1 cellular context compared by ENCODE assay signal in genomic region chr4:10006604-10007435, GRCh38.
TF ChIP-seq lines count a peak whose summit lies in the region.

No MANE protein-coding gene starts in this region.

TF ChIP-seq in GM12878, 131 proteins besides CTCF, POLR2A, EP300 and RAD21 (continued from another document and continues in another):
- no peak for TF ChIP-seq IRF5 (IDR thresholded peaks at IDR 0.05; ENCODE audit: borderline replicate concordance)
- no peak for TF ChIP-seq ZNF217 (IDR thresholded peaks at IDR 0.05)
- TF ChIP-seq BCLAF1 (IDR thresholded peaks at IDR 0.05): no peak
- TF ChIP-seq NKRF (conservative IDR thresholded peaks at IDR 0.05): no peak
- TF ChIP-seq CUX1 (IDR thresholded peaks at IDR 0.05; ENCODE audit: insufficient replicate concordance, low read depth, low read length): peak; percentile 88
- TF ChIP-seq SREBF2 (IDR thresholded peaks at IDR 0.05; ENCODE audit: low read length): no peak
- TF ChIP-seq MYC (IDR thresholded peaks at IDR 0.05; ENCODE audit: insufficient read depth, insufficient read length, insufficient replicate concordance, low read length, severe bottlenecking): no peak
- TF ChIP-seq LARP7 (IDR thresholded peaks at IDR 0.05): no peak
- no peak for TF ChIP-seq WRNIP1 (IDR thresholded peaks at IDR 0.05; ENCODE audit: borderline replicate concordance, low read depth, low read length)
- no peak for TF ChIP-seq ZBTB4 (CRISPR knock-in tag; IDR thresholded peaks at IDR 0.05)
- no peak for TF ChIP-seq NBN (IDR thresholded peaks at IDR 0.05)
- TF ChIP-seq KLF5 (IDR thresholded peaks at IDR 0.05; ENCODE audit: partially characterized antibody): peak; percentile 2
- no peak for TF ChIP-seq ZNF384 (IDR thresholded peaks at IDR 0.05; ENCODE audit: borderline replicate concordance, low read depth, low read length)
- peak; percentile 97; the same call in 1 of the 2 replicates for TF ChIP-seq GATAD2B (conservative IDR thresholded peaks at IDR 0.05; ENCODE audit: low read depth)
- TF ChIP-seq RELA (IDR thresholded peaks at IDR 0.05; ENCODE audit: borderline replicate concordance, partially characterized antibody): no peak
- peak; percentile 35; the same call in 1 of the 2 replicates for TF ChIP-seq POLR2AphosphoS5 (IDR thresholded peaks at IDR 0.05; ENCODE audit: low read length)
- no peak; the same call in 1 of the 2 replicates for TF ChIP-seq CBFB (IDR thresholded peaks at IDR 0.05; ENCODE audit: low read depth)
- no peak for TF ChIP-seq SREBF1 (IDR thresholded peaks at IDR 0.05; ENCODE audit: low read length)
- TF ChIP-seq SUZ12 (IDR thresholded peaks at IDR 0.05; ENCODE audit: unreplicated experiment): no peak
- TF ChIP-seq TBL1XR1 (IDR thresholded peaks at IDR 0.05; ENCODE audit: low read depth, low read length): no peak; the same call in 1 of the 2 replicates
- TF ChIP-seq IRF3 (IDR thresholded peaks at IDR 0.05): no peak
- no peak for TF ChIP-seq USF1 (IDR thresholded peaks at IDR 0.05; ENCODE audit: borderline replicate concordance, extremely low read length, insufficient read depth, low read depth, low read length)
- TF ChIP-seq YBX1 (IDR thresholded peaks at IDR 0.05): no peak
- TF ChIP-seq BACH1 (IDR thresholded peaks at IDR 0.05; ENCODE audit: borderline replicate concordance): no peak
- TF ChIP-seq TCF12 (IDR thresholded peaks at IDR 0.05; ENCODE audit: low read depth, low read length): no peak
- no peak for TF ChIP-seq BCL3 (IDR thresholded peaks at IDR 0.05; ENCODE audit: borderline replicate concordance, insufficient read depth, low read depth, low read length, poor library complexity, severe bottlenecking)
- TF ChIP-seq ZNF274 (IDR thresholded peaks at IDR 0.05; ENCODE audit: insufficient read depth, insufficient read length): no peak
- TF ChIP-seq POU2F2 (IDR thresholded peaks at IDR 0.05; ENCODE audit: borderline replicate concordance, low read depth, low read length): no peak
- TF ChIP-seq SPI1 (IDR thresholded peaks at IDR 0.05; ENCODE audit: borderline replicate concordance, insufficient read depth, low read depth, low read length): no peak
- no peak for TF ChIP-seq NR2C1 (IDR thresholded peaks at IDR 0.05)
- TF ChIP-seq SIN3A (IDR thresholded peaks at IDR 0.05; ENCODE audit: low read depth, low read length): no peak
- TF ChIP-seq TAF1 (IDR thresholded peaks at IDR 0.05; ENCODE audit: borderline replicate concordance, low read depth, low read length): no peak
- TF ChIP-seq ATF2 (IDR thresholded peaks at IDR 0.05; ENCODE audit: low read length): no peak; the same call in 1 of the 2 replicates
- TF ChIP-seq BHLHE40 (IDR thresholded peaks at IDR 0.05; ENCODE audit: borderline replicate concordance in 1 of 2, low read depth in 2 of 2, low read length in 1 of 2): peak in 1 of 2 experiments; percentile 14; a peak in 1 of 4 replicates
